15 cellular contexts compared by ENCODE assay signal in genomic region chr4:179662522-179662921, GRCh38.
DNase-seq lines count a peak whose midpoint lies in the region; ATAC-seq and TF ChIP-seq lines count a peak whose summit lies in the region.
"Had no signal": no experiment of that assay in that cellular context is flagged by ENCODE, and none has a peak within 500 bp of the region (broad histone marks: within the 10 kb centered on the region; RNA-seq: fewer than 3 reads in every experiment).

No MANE protein-coding gene starts in this region.

- dilution Hi-C loops in IMR-90 (cut with HindIII; ENCODE audit: low sequenced_read_pairs, unreplicated experiment): no loop called here

- H2AK9ac ChIP-seq in IMR-90 (replicated peaks; ENCODE audit: low read depth, low read length, poor library complexity): no peak overlapping the region

- no peak overlapping the region for H2BK120ac ChIP-seq in IMR-90 (ENCODE audit: low read depth, low read length)

- H3K79me2 ChIP-seq in smooth muscle cell (ENCODE audit: low read depth): no peaks in the 10 kb centered on the region

- H3K27ac ChIP-seq in AG04450 (ENCODE audit: low read depth, low read length): no peak overlapping the region
- H3K27ac ChIP-seq in IMR-90 (ENCODE audit: insufficient read depth, low read length): no peak overlapping the region
- no peak overlapping the region for H3K27ac ChIP-seq in smooth muscle cell (ENCODE audit: low read depth)

- no peak for TF ChIP-seq CTCF in AG04450 (IDR thresholded peaks at IDR 0.05; ENCODE audit: low read depth, low read length)
- TF ChIP-seq CTCF in IMR-90 (conservative IDR thresholded peaks at IDR 0.05; ENCODE audit: low read depth, low read length): no peak
- TF ChIP-seq CTCF in astrocyte of the spinal cord (IDR thresholded peaks at IDR 0.05; ENCODE audit: low read depth, low read length): no peak
- no peak for TF ChIP-seq CTCF in smooth muscle cell (IDR thresholded peaks at IDR 0.05; ENCODE audit: borderline replicate concordance, insufficient read depth, poor library complexity, severe bottlenecking)

- H3K36me3 ChIP-seq in IMR-90 (ENCODE audit: control insufficient read depth, insufficient read depth, low read length): no peaks in the 10 kb centered on the region
- no peaks in the 10 kb centered on the region for H3K36me3 ChIP-seq in smooth muscle cell (ENCODE audit: low read depth)

- H2BK20ac ChIP-seq in IMR-90 (ENCODE audit: low read depth, low read length): no peak overlapping the region

- intact Hi-C loops in IMR-90 (cut with micrococcal nuclease): no loop called here

- H3K14ac ChIP-seq in IMR-90 (replicated peaks; ENCODE audit: low read depth, low read length): no peak overlapping the region

- BruUV-seq in IMR-90 (replicated peaks; lab: Mats Ljungman, UMichigan): no TSS peak

- no peaks in the 10 kb centered on the region for H3F3A ChIP-seq in smooth muscle cell (ENCODE audit: low read depth)

- H3K4me1 ChIP-seq in IMR-90 (ENCODE audit: control insufficient read depth, insufficient read depth, low read length) (no peaks in the 10 kb centered on the region; the same call in 1 of the 2 replicates), smooth muscle cell (ENCODE audit: low read depth) (no peaks in the 10 kb centered on the region)

- POLR2A ChIA-PET in AG04450 (lab: Yijun Ruan, JAX) (no interaction called here), IMR-90 (lab: Charles Lee; ENCODE audit: unreplicated experiment) (no interaction called here)

- no peak overlapping the region for H3K4ac ChIP-seq in IMR-90 (ENCODE audit: low read depth, low read length)

- H3K27me3 ChIP-seq in AG04450 (ENCODE audit: control insufficient read depth, insufficient read depth, low read length) (no peaks in the 10 kb centered on the region), IMR-90 (ENCODE audit: control insufficient read depth, insufficient read depth, low read length) (no peaks in the 10 kb centered on the region), smooth muscle cell (ENCODE audit: low read depth) (no peaks in the 10 kb centered on the region)

- no peak overlapping the region for H4K8ac ChIP-seq in IMR-90 (ENCODE audit: low read depth in 2 of 2, low read length in 2 of 2)

- TF ChIP-seq RAD21 in IMR-90 (IDR thresholded peaks at IDR 0.05; ENCODE audit: low read length): no peak

- H3K9ac ChIP-seq in IMR-90 (ENCODE audit: low read depth, low read length) (no peak overlapping the region), smooth muscle cell (ENCODE audit: low read depth) (no peak overlapping the region)

- in situ Hi-C loops in IMR-90 (cut with MboI; ENCODE audit: low sequenced_read_pairs) (no loop called here), astrocyte of the spinal cord (cut with HindIII; ENCODE audit: low sequenced_read_pairs) (no loop called here)

- H2BK15ac ChIP-seq in IMR-90 (ENCODE audit: low read depth, low read length): no peak overlapping the region

- no peak overlapping the region for H2AK5ac ChIP-seq in IMR-90 (ENCODE audit: low read depth, low read length)

- DNase-seq in AG04450 (ENCODE audit: low read depth, low spot score) (peak; percentile 3), IMR-90 (peak; percentile 52), astrocyte of the spinal cord (ENCODE audit: low read depth, low spot score) (peak; percentile 21), iris pigment epithelial cell (ENCODE audit: low read depth) (peak; percentile 2), cerebellum (ENCODE audit: low spot score) (no peak), SIG-M5 treated with dmso at 0.1 percent for 504 hours (lab: John Stamatoyannopoulos, UW; ENCODE audit: unreplicated experiment) (no peak), smooth muscle cell (lab: John Stamatoyannopoulos, UW; ENCODE audit: unreplicated experiment) (no peak), HCEC 1CT (no peak)
- DNase-seq: ACHN; C1 segment of cervical spinal cord; Calu3; CD4-positive, alpha-beta T cell; DMS 273 treated with DMSO at 0.1 percent for 48 hours had no signal

- CTCF ChIA-PET in AG04450 (lab: Charles Lee): no interaction called here
- CTCF ChIA-PET in IMR-90 (lab: Yijun Ruan, JAX): no interaction called here

- peak; percentile 89 for ATAC-seq in IMR-90 (ENCODE audit: low read depth)
- ATAC-seq: HCT116, HepG2 had no signal

- no peak overlapping the region for H4K5ac ChIP-seq in IMR-90 (ENCODE audit: low read depth, low read length)

- H3K9me3 ChIP-seq in AG04450 (ENCODE audit: control insufficient read depth, insufficient read depth, low read length) (peaks cover 3% of the 10 kb centered on the region; the same call in 1 of the 2 replicates), IMR-90 (ENCODE audit: control insufficient read depth, insufficient read depth, low read length) (no peaks in the 10 kb centered on the region; the same call in 1 of the 2 replicates), smooth muscle cell (replicated peaks; ENCODE audit: low read depth) (no peaks in the 10 kb centered on the region)

- H4K20me1 ChIP-seq in IMR-90 (ENCODE audit: insufficient read depth, low read length) (no peaks in the 10 kb centered on the region), smooth muscle cell (ENCODE audit: low read depth) (no peaks in the 10 kb centered on the region)

- H2AFZ ChIP-seq in IMR-90 (replicated peaks; ENCODE audit: low read length, poor library complexity) (no peak overlapping the region), smooth muscle cell (ENCODE audit: low read depth) (no peak overlapping the region)

- no peak for TF ChIP-seq POLR2A in IMR-90 (IDR thresholded peaks at IDR 0.05; ENCODE audit: low read depth, low read length)

- H3K23ac ChIP-seq in IMR-90 (ENCODE audit: low read depth, low read length): no peak overlapping the region

- H3K4me2 ChIP-seq in IMR-90 (ENCODE audit: low read depth, low read length) (peak overlapping the region; percentile 45; the same call in 1 of the 2 replicates), smooth muscle cell (no peak overlapping the region)

- no peaks in the 10 kb centered on the region for H3K9me1 ChIP-seq in IMR-90 (ENCODE audit: insufficient read depth, low read length)

- no peak overlapping the region for H2BK5ac ChIP-seq in IMR-90 (ENCODE audit: low read depth, low read length, poor library complexity, severe bottlenecking)

- H3K18ac ChIP-seq in IMR-90 (ENCODE audit: low read depth, low read length): no peak overlapping the region

- H3K4me3 ChIP-seq in AG04450 (ENCODE audit: low read depth, low read length): no peak overlapping the region
- H3K4me3 ChIP-seq in IMR-90 (ENCODE audit: insufficient read depth, low read depth, low read length): no peak overlapping the region
- no peak overlapping the region for H3K4me3 ChIP-seq in astrocyte of the spinal cord (ENCODE audit: low read depth, low read length)
- H3K4me3 ChIP-seq in smooth muscle cell: no peak overlapping the region

- H4K91ac ChIP-seq in IMR-90 (ENCODE audit: insufficient read depth, low read depth, low read length): no peak overlapping the region

- H3K56ac ChIP-seq in IMR-90 (ENCODE audit: extremely low read depth, insufficient read depth, low read length): no peak overlapping the region

- H3K79me1 ChIP-seq in IMR-90 (ENCODE audit: low read depth in 1 of 2, low read length in 2 of 2): no peaks in the 10 kb centered on the region

TF ChIP-seq in IMR-90, 13 proteins besides CTCF, POLR2A, EP300 and RAD21:
- TF ChIP-seq CHD1 (IDR thresholded peaks at IDR 0.05; ENCODE audit: low read depth, low read length) (no peak), NFE2L2 (IDR thresholded peaks at IDR 0.05; ENCODE audit: low read depth, low read length) (no peak), MXI1 (IDR thresholded peaks at IDR 0.05; ENCODE audit: borderline replicate concordance, low read depth, low read length) (no peak), FOS (IDR thresholded peaks at IDR 0.05; ENCODE audit: low read depth, low read length) (no peak), CEBPB (IDR thresholded peaks at IDR 0.05; ENCODE audit: low read depth, low read length) (no peak), ELK1 (IDR thresholded peaks at IDR 0.05; ENCODE audit: borderline replicate concordance, low read depth, low read length) (no peak), MAZ (IDR thresholded peaks at IDR 0.05; ENCODE audit: borderline replicate concordance, low read depth, low read length) (no peak), RFX5 (IDR thresholded peaks at IDR 0.05; ENCODE audit: low read depth, low read length) (no peak), SMC3 (IDR thresholded peaks at IDR 0.05; ENCODE audit: low read depth, low read length) (no peak)
- TF ChIP-seq, protein P1, sequence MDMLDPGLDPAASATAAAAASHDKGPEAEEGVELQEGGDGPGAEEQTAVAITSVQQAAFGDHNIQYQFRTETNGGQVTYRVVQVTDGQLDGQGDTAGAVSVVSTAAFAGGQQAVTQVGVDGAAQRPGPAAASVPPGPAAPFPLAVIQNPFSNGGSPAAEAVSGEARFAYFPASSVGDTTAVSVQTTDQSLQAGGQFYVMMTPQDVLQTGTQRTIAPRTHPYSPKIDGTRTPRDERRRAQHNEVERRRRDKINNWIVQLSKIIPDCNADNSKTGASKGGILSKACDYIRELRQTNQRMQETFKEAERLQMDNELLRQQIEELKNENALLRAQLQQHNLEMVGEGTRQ (IDR thresholded peaks at IDR 0.05; ENCODE audit: low read depth, low read length): no peak

Comparison
In these comparisons a context has a peak if more than half of its experiments do, and no peak if none do; other contexts are left out.
1. DNase-seq: peak in AG04450 (single experiment), IMR-90 (single experiment), astrocyte of the spinal cord (single experiment) and iris pigment epithelial cell (single experiment); none in cerebellum (single experiment), SIG-M5 treated with dmso at 0.1 percent for 504 hours (single experiment), smooth muscle cell (single experiment) and HCEC 1CT (single experiment).